Comparison of ENCODE assay signal across 16 cellular contexts in the genomic region with DNA sequence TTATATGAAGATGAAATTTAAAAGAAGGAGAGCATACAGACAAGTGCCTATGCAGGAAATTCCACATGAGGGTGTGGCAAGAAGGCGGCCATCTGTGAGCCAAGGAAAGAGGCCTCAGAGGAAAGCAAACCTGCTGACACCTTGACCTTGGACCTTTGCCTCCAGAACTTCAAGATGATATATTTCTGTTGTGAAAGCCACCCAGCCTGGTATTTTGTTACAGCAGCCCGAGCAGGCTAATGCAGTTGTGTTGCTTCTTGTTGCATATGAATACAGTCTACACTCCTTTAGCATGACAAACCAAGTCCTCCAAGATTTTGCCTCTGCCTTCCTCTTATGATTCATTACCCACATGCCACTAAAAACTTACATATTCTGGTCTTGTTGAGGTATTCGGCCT.
"Had no signal": no experiment of that assay in that cellular context is flagged by ENCODE, and none has a peak within 500 bp of the region (broad histone marks: within the 10 kb centered on the region; RNA-seq: fewer than 3 reads in every experiment).

No MANE protein-coding gene starts in this region.

- DNase-seq: activated CD4-positive, alpha-beta T cell treated with anti-CD3 and anti-CD28 coated beads for 1 hour; activated naive CD8-positive, alpha-beta T cell treated with anti-CD3 and anti-CD28 coated beads, Interleukin-2, amount 10 ng/mL, durations not matched to agents 7 days and 5 days; amygdala; body of pancreas; heart right ventricle; occipital lobe; posterior cingulate gyrus; sigmoid colon; spleen; stimulated activated CD4-positive, alpha-beta T cell treated with anti-CD3 and anti-CD28 coated beads, Interleukin-4, amount 100 ng/mL, for 4 hours; SW 1271; T-helper 2 cell; WERI-Rb-1 had no signal

- H3K4me1 ChIP-seq: body of pancreas, sigmoid colon, spleen had no signal

- H3K36me3 ChIP-seq: heart right ventricle, sigmoid colon, spleen, thoracic aorta, WERI-Rb-1 had no signal

- H3K27ac ChIP-seq: body of pancreas, coronary artery, heart right ventricle, sigmoid colon, spleen, thoracic aorta, WERI-Rb-1 had no signal

- H3K4me3 ChIP-seq: body of pancreas, coronary artery, heart right ventricle, lung, sigmoid colon, spleen, thoracic aorta had no signal

- H3K9me3 ChIP-seq: body of pancreas, heart right ventricle, sigmoid colon, spleen, thoracic aorta had no signal

- H3K27me3 ChIP-seq: body of pancreas, heart right ventricle, sigmoid colon, spleen had no signal
